In the genomic region with DNA sequence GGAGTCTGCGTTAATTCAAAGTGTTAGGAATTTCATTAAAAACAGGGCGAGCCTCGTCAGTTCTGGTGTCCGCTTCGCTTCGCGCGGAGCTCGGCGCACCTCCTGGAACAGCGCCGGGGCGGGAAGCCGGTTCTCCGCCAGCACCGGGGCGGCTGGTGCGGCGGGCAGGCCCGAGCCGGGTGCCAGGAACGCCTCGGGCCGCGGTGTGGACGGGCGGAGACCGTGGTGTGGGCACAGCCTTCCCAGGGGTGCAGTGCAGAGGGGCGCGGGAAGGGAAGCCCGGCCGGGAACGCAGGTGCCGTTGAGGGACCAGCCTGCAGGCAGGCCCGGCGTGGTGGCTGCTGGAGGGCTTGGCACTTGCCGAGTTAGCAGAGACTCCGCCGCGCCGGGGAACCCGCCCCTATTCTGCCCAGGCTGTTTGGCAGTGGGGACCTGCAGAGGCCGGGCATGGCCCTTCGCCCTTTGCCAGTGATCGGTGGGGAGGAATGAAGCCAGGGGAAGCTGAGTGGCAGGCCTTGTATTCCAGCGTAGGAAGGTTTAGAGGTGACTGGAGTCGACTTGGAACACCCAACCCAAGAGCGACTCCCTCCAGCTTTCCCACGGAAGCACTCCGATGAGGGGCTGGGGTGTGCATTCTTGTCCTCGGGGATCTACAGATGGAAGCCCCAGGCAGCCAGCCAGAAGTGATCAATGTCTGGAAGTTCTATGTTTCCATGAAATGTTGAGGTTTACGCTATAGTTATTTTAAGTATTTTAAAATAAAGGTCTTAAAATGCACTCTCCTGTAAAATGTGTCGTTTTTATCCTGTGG, we compare ENCODE assay signal across 1 cellular context.
TF ChIP-seq lines count a peak whose summit lies in the region.

No MANE protein-coding gene starts in this region.

TF ChIP-seq in K562, 482 proteins besides CTCF, POLR2A, EP300 and RAD21 (continues in another document):
- TF ChIP-seq ERF (CRISPR knock-in tag; IDR thresholded peaks at IDR 0.05) = 0 out of 2 replicates have a peak, but pooled peaks have one; percentile 37
- peak; percentile 79; the same call in 1 of the 2 replicates for TF ChIP-seq CBX1 (IDR thresholded peaks at IDR 0.05; ENCODE audit: low read depth)
- TF ChIP-seq ZNF75A (CRISPR knock-in tag; IDR thresholded peaks at IDR 0.05) = no peak
- no peak for TF ChIP-seq PTRF (tag; IDR thresholded peaks at IDR 0.05)
- 0 out of 2 replicates have a peak, but pooled peaks have one; percentile 68 for TF ChIP-seq CAMTA2 (CRISPR knock-in tag; conservative IDR thresholded peaks at IDR 0.05)
- TF ChIP-seq ZBTB1 (CRISPR knock-in tag; IDR thresholded peaks at IDR 0.05; ENCODE audit: borderline replicate concordance, low read depth) = 0 out of 2 replicates have a peak, but pooled peaks have one; percentile 2
- TF ChIP-seq, protein P1, sequence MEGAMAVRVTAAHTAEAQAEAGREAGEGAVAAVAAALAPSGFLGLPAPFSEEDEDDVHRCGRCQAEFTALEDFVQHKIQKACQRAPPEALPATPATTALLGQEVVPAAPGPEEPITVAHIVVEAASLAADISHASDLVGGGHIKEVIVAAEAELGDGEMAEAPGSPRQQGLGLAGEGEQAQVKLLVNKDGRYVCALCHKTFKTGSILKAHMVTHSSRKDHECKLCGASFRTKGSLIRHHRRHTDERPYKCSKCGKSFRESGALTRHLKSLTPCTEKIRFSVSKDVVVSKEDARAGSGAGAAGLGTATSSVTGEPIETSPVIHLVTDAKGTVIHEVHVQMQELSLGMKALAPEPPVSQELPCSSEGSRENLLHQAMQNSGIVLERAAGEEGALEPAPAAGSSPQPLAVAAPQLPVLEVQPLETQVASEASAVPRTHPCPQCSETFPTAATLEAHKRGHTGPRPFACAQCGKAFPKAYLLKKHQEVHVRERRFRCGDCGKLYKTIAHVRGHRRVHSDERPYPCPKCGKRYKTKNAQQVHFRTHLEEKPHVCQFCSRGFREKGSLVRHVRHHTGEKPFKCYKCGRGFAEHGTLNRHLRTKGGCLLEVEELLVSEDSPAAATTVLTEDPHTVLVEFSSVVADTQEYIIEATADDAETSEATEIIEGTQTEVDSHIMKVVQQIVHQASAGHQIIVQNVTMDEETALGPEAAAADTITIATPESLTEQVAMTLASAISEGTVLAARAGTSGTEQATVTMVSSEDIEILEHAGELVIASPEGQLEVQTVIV (CRISPR knock-in tag; IDR thresholded peaks at IDR 0.05; ENCODE audit: borderline replicate concordance) = 0 out of 2 replicates have a peak, but pooled peaks have one; percentile 40
- no peak for TF ChIP-seq TOE1 (IDR thresholded peaks at IDR 0.05; ENCODE audit: borderline replicate concordance)
- 0 out of 2 replicates have a peak, but pooled peaks have one; percentile 70 for TF ChIP-seq TOE1 (CRISPR knock-in tag; IDR thresholded peaks at IDR 0.05; ENCODE audit: borderline replicate concordance, low read depth)
- no peak for TF ChIP-seq NR2F6 (CRISPR knock-in tag; IDR thresholded peaks at IDR 0.05)
- TF ChIP-seq, protein P2, sequence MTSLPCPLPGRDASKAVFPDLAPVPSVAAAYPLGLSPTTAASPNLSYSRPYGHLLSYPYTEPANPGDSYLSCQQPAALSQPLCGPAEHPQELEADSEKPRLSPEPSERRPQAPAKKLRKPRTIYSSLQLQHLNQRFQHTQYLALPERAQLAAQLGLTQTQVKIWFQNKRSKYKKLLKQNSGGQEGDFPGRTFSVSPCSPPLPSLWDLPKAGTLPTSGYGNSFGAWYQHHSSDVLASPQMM (CRISPR knock-in tag; IDR thresholded peaks at IDR 0.05) = no peak
- peak; percentile 35; the same call in 1 of the 2 replicates for TF ChIP-seq ZNF830 (CRISPR knock-in tag; IDR thresholded peaks at IDR 0.05)
- TF ChIP-seq, protein P3, sequence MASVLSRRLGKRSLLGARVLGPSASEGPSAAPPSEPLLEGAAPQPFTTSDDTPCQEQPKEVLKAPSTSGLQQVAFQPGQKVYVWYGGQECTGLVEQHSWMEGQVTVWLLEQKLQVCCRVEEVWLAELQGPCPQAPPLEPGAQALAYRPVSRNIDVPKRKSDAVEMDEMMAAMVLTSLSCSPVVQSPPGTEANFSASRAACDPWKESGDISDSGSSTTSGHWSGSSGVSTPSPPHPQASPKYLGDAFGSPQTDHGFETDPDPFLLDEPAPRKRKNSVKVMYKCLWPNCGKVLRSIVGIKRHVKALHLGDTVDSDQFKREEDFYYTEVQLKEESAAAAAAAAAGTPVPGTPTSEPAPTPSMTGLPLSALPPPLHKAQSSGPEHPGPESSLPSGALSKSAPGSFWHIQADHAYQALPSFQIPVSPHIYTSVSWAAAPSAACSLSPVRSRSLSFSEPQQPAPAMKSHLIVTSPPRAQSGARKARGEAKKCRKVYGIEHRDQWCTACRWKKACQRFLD (CRISPR knock-in tag; IDR thresholded peaks at IDR 0.05) = no peak; the same call in 1 of the 2 replicates
- no peak for TF ChIP-seq MTA1 (IDR thresholded peaks at IDR 0.05; ENCODE audit: borderline replicate concordance)
- TF ChIP-seq, protein P4, sequence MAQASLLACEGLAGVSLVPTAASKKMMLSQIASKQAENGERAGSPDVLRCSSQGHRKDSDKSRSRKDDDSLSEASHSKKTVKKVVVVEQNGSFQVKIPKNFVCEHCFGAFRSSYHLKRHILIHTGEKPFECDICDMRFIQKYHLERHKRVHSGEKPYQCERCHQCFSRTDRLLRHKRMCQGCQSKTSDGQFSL (CRISPR knock-in tag; IDR thresholded peaks at IDR 0.05) = no peak
- TF ChIP-seq, protein P4 (tag; IDR thresholded peaks at IDR 0.05) = peak in 1 of 2 experiments; percentile 63; a peak in 1 of 4 replicates
- TF ChIP-seq MAFK (IDR thresholded peaks at IDR 0.05; ENCODE audit: low read length) = no peak
- peak; percentile 89 for TF ChIP-seq ADNP (tag; IDR thresholded peaks at IDR 0.05)
- no peak for TF ChIP-seq BMI1 (IDR thresholded peaks at IDR 0.05; ENCODE audit: low read length)
- peak; percentile 31; the same call in 1 of the 2 replicates for TF ChIP-seq HDAC8 (tag; IDR thresholded peaks at IDR 0.05)
- peak; percentile 54 for TF ChIP-seq PCBP1 (IDR thresholded peaks at IDR 0.05; ENCODE audit: low read depth, low read length, poor library complexity, severe bottlenecking)
- TF ChIP-seq ZNF589 (CRISPR knock-in tag; IDR thresholded peaks at IDR 0.05; ENCODE audit: low read depth) = no peak
- TF ChIP-seq, protein P5, sequence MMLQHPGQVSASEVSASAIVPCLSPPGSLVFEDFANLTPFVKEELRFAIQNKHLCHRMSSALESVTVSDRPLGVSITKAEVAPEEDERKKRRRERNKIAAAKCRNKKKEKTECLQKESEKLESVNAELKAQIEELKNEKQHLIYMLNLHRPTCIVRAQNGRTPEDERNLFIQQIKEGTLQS (IDR thresholded peaks at IDR 0.05) = no peak
- TF ChIP-seq, protein P5 (CRISPR knock-in tag; conservative IDR thresholded peaks at IDR 0.05) = 0 out of 2 replicates have a peak, but pooled peaks have one; percentile 5
- TF ChIP-seq, protein P6, sequence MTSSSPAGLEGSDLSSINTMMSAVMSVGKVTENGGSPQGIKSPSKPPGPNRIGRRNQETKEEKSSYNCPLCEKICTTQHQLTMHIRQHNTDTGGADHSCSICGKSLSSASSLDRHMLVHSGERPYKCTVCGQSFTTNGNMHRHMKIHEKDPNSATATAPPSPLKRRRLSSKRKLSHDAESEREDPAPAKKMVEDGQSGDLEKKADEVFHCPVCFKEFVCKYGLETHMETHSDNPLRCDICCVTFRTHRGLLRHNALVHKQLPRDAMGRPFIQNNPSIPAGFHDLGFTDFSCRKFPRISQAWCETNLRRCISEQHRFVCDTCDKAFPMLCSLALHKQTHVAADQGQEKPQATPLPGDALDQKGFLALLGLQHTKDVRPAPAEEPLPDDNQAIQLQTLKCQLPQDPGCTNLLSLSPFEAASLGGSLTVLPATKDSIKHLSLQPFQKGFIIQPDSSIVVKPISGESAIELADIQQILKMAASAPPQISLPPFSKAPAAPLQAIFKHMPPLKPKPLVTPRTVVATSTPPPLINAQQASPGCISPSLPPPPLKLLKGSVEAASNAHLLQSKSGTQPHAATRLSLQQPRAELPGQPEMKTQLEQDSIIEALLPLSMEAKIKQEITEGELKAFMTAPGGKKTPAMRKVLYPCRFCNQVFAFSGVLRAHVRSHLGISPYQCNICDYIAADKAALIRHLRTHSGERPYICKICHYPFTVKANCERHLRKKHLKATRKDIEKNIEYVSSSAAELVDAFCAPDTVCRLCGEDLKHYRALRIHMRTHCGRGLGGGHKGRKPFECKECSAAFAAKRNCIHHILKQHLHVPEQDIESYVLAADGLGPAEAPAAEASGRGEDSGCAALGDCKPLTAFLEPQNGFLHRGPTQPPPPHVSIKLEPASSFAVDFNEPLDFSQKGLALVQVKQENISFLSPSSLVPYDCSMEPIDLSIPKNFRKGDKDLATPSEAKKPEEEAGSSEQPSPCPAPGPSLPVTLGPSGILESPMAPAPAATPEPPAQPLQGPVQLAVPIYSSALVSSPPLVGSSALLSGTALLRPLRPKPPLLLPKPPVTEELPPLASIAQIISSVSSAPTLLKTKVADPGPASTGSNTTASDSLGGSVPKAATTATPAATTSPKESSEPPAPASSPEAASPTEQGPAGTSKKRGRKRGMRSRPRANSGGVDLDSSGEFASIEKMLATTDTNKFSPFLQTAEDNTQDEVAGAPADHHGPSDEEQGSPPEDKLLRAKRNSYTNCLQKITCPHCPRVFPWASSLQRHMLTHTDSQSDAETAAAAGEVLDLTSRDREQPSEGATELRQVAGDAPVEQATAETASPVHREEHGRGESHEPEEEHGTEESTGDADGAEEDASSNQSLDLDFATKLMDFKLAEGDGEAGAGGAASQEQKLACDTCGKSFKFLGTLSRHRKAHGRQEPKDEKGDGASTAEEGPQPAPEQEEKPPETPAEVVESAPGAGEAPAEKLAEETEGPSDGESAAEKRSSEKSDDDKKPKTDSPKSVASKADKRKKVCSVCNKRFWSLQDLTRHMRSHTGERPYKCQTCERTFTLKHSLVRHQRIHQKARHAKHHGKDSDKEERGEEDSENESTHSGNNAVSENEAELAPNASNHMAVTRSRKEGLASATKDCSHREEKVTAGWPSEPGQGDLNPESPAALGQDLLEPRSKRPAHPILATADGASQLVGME (CRISPR knock-in tag; IDR thresholded peaks at IDR 0.05) = no peak
- no peak for TF ChIP-seq ESRRB (CRISPR knock-in tag; IDR thresholded peaks at IDR 0.05; ENCODE audit: borderline replicate concordance)
- TF ChIP-seq, protein P7, sequence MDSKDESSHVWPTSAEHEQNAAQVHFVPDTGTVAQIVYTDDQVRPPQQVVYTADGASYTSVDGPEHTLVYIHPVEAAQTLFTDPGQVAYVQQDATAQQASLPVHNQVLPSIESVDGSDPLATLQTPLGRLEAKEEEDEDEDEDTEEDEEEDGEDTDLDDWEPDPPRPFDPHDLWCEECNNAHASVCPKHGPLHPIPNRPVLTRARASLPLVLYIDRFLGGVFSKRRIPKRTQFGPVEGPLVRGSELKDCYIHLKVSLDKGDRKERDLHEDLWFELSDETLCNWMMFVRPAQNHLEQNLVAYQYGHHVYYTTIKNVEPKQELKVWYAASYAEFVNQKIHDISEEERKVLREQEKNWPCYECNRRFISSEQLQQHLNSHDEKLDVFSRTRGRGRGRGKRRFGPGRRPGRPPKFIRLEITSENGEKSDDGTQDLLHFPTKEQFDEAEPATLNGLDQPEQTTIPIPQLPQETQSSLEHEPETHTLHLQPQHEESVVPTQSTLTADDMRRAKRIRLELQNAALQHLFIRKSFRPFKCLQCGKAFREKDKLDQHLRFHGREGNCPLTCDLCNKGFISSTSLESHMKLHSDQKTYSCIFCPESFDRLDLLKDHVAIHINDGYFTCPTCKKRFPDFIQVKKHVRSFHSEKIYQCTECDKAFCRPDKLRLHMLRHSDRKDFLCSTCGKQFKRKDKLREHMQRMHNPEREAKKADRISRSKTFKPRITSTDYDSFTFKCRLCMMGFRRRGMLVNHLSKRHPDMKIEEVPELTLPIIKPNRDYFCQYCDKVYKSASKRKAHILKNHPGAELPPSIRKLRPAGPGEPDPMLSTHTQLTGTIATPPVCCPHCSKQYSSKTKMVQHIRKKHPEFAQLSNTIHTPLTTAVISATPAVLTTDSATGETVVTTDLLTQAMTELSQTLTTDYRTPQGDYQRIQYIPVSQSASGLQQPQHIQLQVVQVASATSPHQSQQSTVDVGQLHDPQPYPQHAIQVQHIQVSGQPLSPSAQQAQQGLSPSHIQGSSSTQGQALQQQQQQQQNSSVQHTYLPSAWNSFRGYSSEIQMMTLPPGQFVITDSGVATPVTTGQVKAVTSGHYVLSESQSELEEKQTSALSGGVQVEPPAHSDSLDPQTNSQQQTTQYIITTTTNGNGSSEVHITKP (IDR thresholded peaks at IDR 0.05; ENCODE audit: partially characterized antibody) = no peak
- no peak for TF ChIP-seq ZFP1 (CRISPR knock-in tag; IDR thresholded peaks at IDR 0.05)
- TF ChIP-seq CBX3 (IDR thresholded peaks at IDR 0.05; ENCODE audit: borderline replicate concordance in 1 of 2, low read length in 2 of 2) = peak in 1 of 2 experiments; percentile 37; a peak in 1 of 3 replicates
- no peak for TF ChIP-seq ILF3 (IDR thresholded peaks at IDR 0.05; ENCODE audit: borderline replicate concordance)
- no peak for TF ChIP-seq GATAD2A (IDR thresholded peaks at IDR 0.05)
- TF ChIP-seq MYNN (IDR thresholded peaks at IDR 0.05) = no peak
- TF ChIP-seq MYNN (CRISPR knock-in tag; IDR thresholded peaks at IDR 0.05) = no peak
- no peak for TF ChIP-seq TAF15 (IDR thresholded peaks at IDR 0.05; ENCODE audit: low read depth, low read length)
- TF ChIP-seq TCFL5 (CRISPR knock-in tag; conservative IDR thresholded peaks at IDR 0.05) = no peak
- TF ChIP-seq ZNF668 (CRISPR knock-in tag; IDR thresholded peaks at IDR 0.05) = no peak
- TF ChIP-seq, protein P8, sequence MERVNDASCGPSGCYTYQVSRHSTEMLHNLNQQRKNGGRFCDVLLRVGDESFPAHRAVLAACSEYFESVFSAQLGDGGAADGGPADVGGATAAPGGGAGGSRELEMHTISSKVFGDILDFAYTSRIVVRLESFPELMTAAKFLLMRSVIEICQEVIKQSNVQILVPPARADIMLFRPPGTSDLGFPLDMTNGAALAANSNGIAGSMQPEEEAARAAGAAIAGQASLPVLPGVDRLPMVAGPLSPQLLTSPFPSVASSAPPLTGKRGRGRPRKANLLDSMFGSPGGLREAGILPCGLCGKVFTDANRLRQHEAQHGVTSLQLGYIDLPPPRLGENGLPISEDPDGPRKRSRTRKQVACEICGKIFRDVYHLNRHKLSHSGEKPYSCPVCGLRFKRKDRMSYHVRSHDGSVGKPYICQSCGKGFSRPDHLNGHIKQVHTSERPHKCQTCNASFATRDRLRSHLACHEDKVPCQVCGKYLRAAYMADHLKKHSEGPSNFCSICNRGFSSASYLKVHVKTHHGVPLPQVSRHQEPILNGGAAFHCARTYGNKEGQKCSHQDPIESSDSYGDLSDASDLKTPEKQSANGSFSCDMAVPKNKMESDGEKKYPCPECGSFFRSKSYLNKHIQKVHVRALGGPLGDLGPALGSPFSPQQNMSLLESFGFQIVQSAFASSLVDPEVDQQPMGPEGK (CRISPR knock-in tag; IDR thresholded peaks at IDR 0.05; ENCODE audit: borderline replicate concordance) = no peak
- no peak for TF ChIP-seq IFI16 (CRISPR knock-in tag; IDR thresholded peaks at IDR 0.05)
- peak; percentile 31; the same call in 1 of the 2 replicates for TF ChIP-seq CBX5 (IDR thresholded peaks at IDR 0.05; ENCODE audit: borderline replicate concordance, low read depth)
- TF ChIP-seq ETV5 (CRISPR knock-in tag; IDR thresholded peaks at IDR 0.05; ENCODE audit: low read depth) = peak; percentile 4; the same call in 1 of the 2 replicates
- no peak for TF ChIP-seq NR2C1 (IDR thresholded peaks at IDR 0.05)
- TF ChIP-seq NR2C1 (tag; IDR thresholded peaks at IDR 0.05) = no peak
- no peak for TF ChIP-seq PHTF2 (CRISPR knock-in tag; IDR thresholded peaks at IDR 0.05)
- 0 out of 2 replicates have a peak, but pooled peaks have one; percentile 29 for TF ChIP-seq BRD4 (IDR thresholded peaks at IDR 0.05)
